In the genomic region with DNA sequence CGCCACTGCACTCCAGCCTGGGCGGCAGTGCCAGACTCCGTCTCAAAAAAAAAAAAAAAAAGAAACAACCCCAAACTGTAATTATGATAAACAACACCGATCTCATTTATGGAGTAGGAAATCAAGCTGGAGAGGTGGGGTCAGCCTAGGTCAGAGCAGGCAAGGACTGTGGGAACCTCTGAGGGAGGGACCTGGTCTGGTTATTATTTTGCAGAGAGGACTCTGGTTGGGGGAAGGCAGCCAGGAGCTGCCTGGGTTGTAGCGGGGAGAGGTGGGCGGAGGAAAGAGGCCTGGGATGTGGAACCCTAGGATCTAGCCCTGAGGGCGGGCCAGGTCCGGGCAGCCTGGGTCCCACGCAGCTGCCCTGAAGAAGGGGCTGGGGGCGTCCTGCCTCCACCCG, we compare ENCODE assay signal across 1 cellular context.
TF ChIP-seq lines count a peak whose summit lies in the region.

No MANE protein-coding gene starts in this region.

TF ChIP-seq in GM23338, 12 proteins besides CTCF, POLR2A, EP300 and RAD21 (continued from another document):
- TF ChIP-seq, protein P1, sequence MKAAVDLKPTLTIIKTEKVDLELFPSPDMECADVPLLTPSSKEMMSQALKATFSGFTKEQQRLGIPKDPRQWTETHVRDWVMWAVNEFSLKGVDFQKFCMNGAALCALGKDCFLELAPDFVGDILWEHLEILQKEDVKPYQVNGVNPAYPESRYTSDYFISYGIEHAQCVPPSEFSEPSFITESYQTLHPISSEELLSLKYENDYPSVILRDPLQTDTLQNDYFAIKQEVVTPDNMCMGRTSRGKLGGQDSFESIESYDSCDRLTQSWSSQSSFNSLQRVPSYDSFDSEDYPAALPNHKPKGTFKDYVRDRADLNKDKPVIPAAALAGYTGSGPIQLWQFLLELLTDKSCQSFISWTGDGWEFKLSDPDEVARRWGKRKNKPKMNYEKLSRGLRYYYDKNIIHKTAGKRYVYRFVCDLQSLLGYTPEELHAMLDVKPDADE (IDR thresholded peaks at IDR 0.05), result no peak
- no peak for TF ChIP-seq POLR2AphosphoS5 (IDR thresholded peaks at IDR 0.05; ENCODE audit: low read depth)
- TF ChIP-seq EZH2 (IDR thresholded peaks at IDR 0.05; ENCODE audit: low read depth, unreplicated experiment), result no peak
- no peak for TF ChIP-seq ZNF114 (CRISPR knock-in tag; IDR thresholded peaks at IDR 0.05)
- TF ChIP-seq EZH2phosphoT487 (IDR thresholded peaks at IDR 0.05; ENCODE audit: unreplicated experiment), result no peak
- no peak for TF ChIP-seq JUNB (IDR thresholded peaks at IDR 0.05; ENCODE audit: unreplicated experiment)
- TF ChIP-seq ZNF331 (CRISPR knock-in tag; IDR thresholded peaks at IDR 0.05; ENCODE audit: low read depth), result no peak
- TF ChIP-seq CREB1 (CRISPR knock-in tag; IDR thresholded peaks at IDR 0.05; ENCODE audit: low read depth), result no peak
- TF ChIP-seq, protein P2, sequence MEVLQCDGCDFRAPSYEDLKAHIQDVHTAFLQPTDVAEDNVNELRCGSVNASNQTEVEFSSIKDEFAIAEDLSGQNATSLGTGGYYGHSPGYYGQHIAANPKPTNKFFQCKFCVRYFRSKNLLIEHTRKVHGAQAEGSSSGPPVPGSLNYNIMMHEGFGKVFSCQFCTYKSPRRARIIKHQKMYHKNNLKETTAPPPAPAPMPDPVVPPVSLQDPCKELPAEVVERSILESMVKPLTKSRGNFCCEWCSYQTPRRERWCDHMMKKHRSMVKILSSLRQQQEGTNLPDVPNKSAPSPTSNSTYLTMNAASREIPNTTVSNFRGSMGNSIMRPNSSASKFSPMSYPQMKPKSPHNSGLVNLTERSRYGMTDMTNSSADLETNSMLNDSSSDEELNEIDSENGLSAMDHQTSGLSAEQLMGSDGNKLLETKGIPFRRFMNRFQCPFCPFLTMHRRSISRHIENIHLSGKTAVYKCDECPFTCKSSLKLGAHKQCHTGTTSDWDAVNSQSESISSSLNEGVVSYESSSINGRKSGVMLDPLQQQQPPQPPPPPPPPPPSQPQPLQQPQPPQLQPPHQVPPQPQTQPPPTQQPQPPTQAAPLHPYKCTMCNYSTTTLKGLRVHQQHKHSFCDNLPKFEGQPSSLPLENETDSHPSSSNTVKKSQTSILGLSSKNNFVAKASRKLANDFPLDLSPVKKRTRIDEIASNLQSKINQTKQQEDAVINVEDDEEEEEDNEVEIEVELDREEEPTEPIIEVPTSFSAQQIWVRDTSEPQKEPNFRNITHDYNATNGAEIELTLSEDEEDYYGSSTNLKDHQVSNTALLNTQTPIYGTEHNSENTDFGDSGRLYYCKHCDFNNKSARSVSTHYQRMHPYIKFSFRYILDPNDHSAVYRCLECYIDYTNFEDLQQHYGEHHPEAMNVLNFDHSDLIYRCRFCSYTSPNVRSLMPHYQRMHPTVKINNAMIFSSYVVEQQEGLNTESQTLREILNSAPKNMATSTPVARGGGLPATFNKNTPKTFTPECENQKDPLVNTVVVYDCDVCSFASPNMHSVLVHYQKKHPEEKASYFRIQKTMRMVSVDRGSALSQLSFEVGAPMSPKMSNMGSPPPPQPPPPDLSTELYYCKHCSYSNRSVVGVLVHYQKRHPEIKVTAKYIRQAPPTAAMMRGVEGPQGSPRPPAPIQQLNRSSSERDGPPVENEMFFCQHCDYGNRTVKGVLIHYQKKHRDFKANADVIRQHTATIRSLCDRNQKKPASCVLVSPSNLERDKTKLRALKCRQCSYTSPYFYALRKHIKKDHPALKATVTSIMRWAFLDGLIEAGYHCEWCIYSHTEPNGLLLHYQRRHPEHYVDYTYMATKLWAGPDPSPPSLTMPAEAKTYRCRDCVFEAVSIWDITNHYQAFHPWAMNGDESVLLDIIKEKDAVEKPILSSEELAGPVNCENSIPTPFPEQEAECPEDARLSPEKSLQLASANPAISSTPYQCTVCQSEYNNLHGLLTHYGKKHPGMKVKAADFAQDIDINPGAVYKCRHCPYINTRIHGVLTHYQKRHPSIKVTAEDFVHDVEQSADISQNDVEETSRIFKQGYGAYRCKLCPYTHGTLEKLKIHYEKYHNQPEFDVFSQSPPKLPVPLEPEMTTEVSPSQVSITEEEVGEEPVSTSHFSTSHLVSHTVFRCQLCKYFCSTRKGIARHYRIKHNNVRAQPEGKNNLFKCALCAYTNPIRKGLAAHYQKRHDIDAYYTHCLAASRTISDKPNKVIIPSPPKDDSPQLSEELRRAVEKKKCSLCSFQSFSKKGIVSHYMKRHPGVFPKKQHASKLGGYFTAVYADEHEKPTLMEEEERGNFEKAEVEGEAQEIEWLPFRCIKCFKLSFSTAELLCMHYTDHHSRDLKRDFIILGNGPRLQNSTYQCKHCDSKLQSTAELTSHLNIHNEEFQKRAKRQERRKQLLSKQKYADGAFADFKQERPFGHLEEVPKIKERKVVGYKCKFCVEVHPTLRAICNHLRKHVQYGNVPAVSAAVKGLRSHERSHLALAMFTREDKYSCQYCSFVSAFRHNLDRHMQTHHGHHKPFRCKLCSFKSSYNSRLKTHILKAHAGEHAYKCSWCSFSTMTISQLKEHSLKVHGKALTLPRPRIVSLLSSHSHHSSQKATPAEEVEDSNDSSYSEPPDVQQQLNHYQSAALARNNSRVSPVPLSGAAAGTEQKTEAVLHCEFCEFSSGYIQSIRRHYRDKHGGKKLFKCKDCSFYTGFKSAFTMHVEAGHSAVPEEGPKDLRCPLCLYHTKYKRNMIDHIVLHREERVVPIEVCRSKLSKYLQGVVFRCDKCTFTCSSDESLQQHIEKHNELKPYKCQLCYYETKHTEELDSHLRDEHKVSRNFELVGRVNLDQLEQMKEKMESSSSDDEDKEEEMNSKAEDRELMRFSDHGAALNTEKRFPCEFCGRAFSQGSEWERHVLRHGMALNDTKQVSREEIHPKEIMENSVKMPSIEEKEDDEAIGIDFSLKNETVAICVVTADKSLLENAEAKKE (CRISPR knock-in tag; IDR thresholded peaks at IDR 0.05), result no peak
